In the genomic region with DNA sequence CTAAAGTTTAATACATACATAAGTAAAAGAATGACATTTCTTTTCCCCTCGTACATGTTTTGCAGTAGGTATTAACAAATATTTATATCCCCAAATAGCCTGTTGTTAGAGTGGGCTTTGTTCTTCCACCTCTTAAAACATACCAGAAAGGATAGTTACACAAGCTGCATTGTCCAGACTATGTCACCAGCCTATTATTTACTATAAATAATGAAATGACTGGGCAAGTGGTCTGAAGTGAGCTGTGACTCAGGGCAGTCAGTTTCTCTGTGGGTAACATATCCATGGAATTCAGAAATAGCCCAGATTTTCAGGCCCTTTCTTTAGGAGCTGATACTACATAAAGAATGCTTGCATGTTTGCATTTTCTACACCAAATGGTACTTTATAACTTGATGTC, we compare ENCODE assay signal across 12 cellular contexts.
"Had no signal": no experiment of that assay in that cellular context is flagged by ENCODE, and none has a peak within 500 bp of the region (broad histone marks: within the 10 kb centered on the region; RNA-seq: fewer than 3 reads in every experiment).

No MANE protein-coding gene starts in this region.

- H3K27ac Mint-ChIP-seq: activated CD4-positive, alpha-beta T cell treated with anti-CD3 and anti-CD28 coated beads, Interleukin-2, amount 10 ng/mL, durations not matched to agents 7 days and 5 days; activated naive CD4-positive, alpha-beta T cell treated with anti-CD3 and anti-CD28 coated beads, Interleukin-2, amount 10 ng/mL, durations not matched to agents 7 days and 5 days; activated T-helper 17 cell treated with anti-CD3 and anti-CD28 coated beads, Interleukin-2, amount 50 U/mL, for 72 hours; nephron progenitor cell; stimulated activated naive CD8-positive, alpha-beta T cell treated with anti-CD3 and anti-CD28 coated beads, Interleukin-15, amount 100 ng/mL, for 72 hours; WTC11 had no signal

- H3K27me3 Mint-ChIP-seq: activated CD4-positive, alpha-beta T cell treated with anti-CD3 and anti-CD28 coated beads, Interleukin-2, amount 10 ng/mL, durations not matched to agents 7 days and 5 days; activated naive CD4-positive, alpha-beta T cell treated with anti-CD3 and anti-CD28 coated beads, Interleukin-2, amount 10 ng/mL, durations not matched to agents 7 days and 5 days; activated T-helper 17 cell treated with anti-CD3 and anti-CD28 coated beads, Interleukin-2, amount 50 U/mL, for 72 hours; stimulated activated naive CD8-positive, alpha-beta T cell treated with anti-CD3 and anti-CD28 coated beads, Interleukin-15, amount 100 ng/mL, for 72 hours had no signal

- H3K27ac ChIP-seq: brain microvascular endothelial cell had no signal

- H3K9me3 Mint-ChIP-seq: activated CD4-positive, alpha-beta T cell treated with anti-CD3 and anti-CD28 coated beads, Interleukin-2, amount 10 ng/mL, durations not matched to agents 7 days and 5 days; activated naive CD4-positive, alpha-beta T cell treated with anti-CD3 and anti-CD28 coated beads, Interleukin-2, amount 10 ng/mL, durations not matched to agents 7 days and 5 days; activated T-helper 17 cell treated with anti-CD3 and anti-CD28 coated beads, Interleukin-2, amount 50 U/mL, for 72 hours; nephron progenitor cell; stimulated activated naive CD8-positive, alpha-beta T cell treated with anti-CD3 and anti-CD28 coated beads, Interleukin-15, amount 100 ng/mL, for 72 hours; WTC11 had no signal

- H3K4me1 Mint-ChIP-seq: activated CD4-positive, alpha-beta T cell treated with anti-CD3 and anti-CD28 coated beads, Interleukin-2, amount 10 ng/mL, durations not matched to agents 7 days and 5 days; activated naive CD4-positive, alpha-beta T cell treated with anti-CD3 and anti-CD28 coated beads, Interleukin-2, amount 10 ng/mL, durations not matched to agents 7 days and 5 days; activated T-helper 17 cell treated with anti-CD3 and anti-CD28 coated beads, Interleukin-2, amount 50 U/mL, for 72 hours; nephron progenitor cell; stimulated activated naive CD8-positive, alpha-beta T cell treated with anti-CD3 and anti-CD28 coated beads, Interleukin-15, amount 100 ng/mL, for 72 hours had no signal

- ATAC-seq: activated T-helper 17 cell treated with anti-CD3 and anti-CD28 coated beads, Interleukin-2, amount 50 U/mL, for 72 hours; left colon; stimulated activated naive CD8-positive, alpha-beta T cell treated with anti-CD3 and anti-CD28 coated beads, Interleukin-15, amount 100 ng/mL, for 72 hours; WTC11 had no signal

- H3K36me3 ChIP-seq: brain microvascular endothelial cell had no signal

- H3K36me3 Mint-ChIP-seq: activated naive CD4-positive, alpha-beta T cell treated with anti-CD3 and anti-CD28 coated beads, Interleukin-2, amount 10 ng/mL, durations not matched to agents 7 days and 5 days; WTC11 had no signal

- H3K27me3 ChIP-seq: brain microvascular endothelial cell had no signal

- H3K4me3 Mint-ChIP-seq: activated CD4-positive, alpha-beta T cell treated with anti-CD3 and anti-CD28 coated beads, Interleukin-2, amount 10 ng/mL, durations not matched to agents 7 days and 5 days; activated naive CD4-positive, alpha-beta T cell treated with anti-CD3 and anti-CD28 coated beads, Interleukin-2, amount 10 ng/mL, durations not matched to agents 7 days and 5 days; activated T-helper 17 cell treated with anti-CD3 and anti-CD28 coated beads, Interleukin-2, amount 50 U/mL, for 72 hours; nephron progenitor cell; stimulated activated naive CD8-positive, alpha-beta T cell treated with anti-CD3 and anti-CD28 coated beads, Interleukin-15, amount 100 ng/mL, for 72 hours; WTC11 had no signal

- DNase-seq: activated CD4-positive, alpha-beta T cell treated with anti-CD3 and anti-CD28 coated beads, Interleukin-2, amount 10 ng/mL, durations not matched to agents 7 days and 5 days; activated CD8-positive, alpha-beta memory T cell treated with anti-CD3 and anti-CD28 coated beads for 24 hours; activated naive CD4-positive, alpha-beta T cell treated with anti-CD3 and anti-CD28 coated beads, Interleukin-2, amount 10 ng/mL, durations not matched to agents 7 days and 5 days; brain microvascular endothelial cell; dermis blood vessel endothelial cell; left colon; mammary epithelial cell; nephron progenitor cell; stimulated activated CD4-positive, alpha-beta T cell treated with anti-CD3 and anti-CD28 coated beads, Interleukin-4, amount 100 ng/mL, for 24 hours; stimulated activated naive CD8-positive, alpha-beta T cell treated with anti-CD3 and anti-CD28 coated beads, Interleukin-15, amount 100 ng/mL, for 72 hours had no signal
